ENCODE assay signal across 8 cellular contexts in genomic region chr4:89307185-89307445, GRCh38. TPM values are rescaled to one million over a fixed set of nuclear protein-coding genes. Genes with fewer than 3 reads are reported as not detected.
DNase-seq lines count a peak whose midpoint lies in the region; ATAC-seq and TF ChIP-seq lines count a peak whose summit lies in the region.

No MANE protein-coding gene starts in this region.

- H3K4me3 ChIP-seq in WERI-Rb-1 (ENCODE audit: low read depth, low read length) = peak overlapping the region; percentile 80
- peak overlapping the region; percentile 75 for H3K4me3 ChIP-seq in rectal smooth muscle tissue (ENCODE audit: low read length)

- DNase-seq in WERI-Rb-1 (no peak), glutamatergic neuron (no peak), NCI-H187 (lab: John Stamatoyannopoulos, UW) (no peak), NAMALWA (ENCODE audit: low spot score) (no peak), dedifferentiated amniotic fluid mesenchymal stem cell (ENCODE audit: extremely low spot score) (no peak)

- peaks cover 41% of the 10 kb centered on the region for H3K4me1 Mint-ChIP-seq in glutamatergic neuron (ENCODE audit: low read depth, unreplicated experiment)

- H3K9ac ChIP-seq in rectal smooth muscle tissue (ENCODE audit: low read length) = peak overlapping the region; percentile 76

- H3K27me3 ChIP-seq in WERI-Rb-1 (ENCODE audit: insufficient read depth, low read depth, severe bottlenecking) (no peaks in the 10 kb centered on the region), rectal smooth muscle tissue (ENCODE audit: control insufficient read depth, insufficient read depth, low read length) (no peaks in the 10 kb centered on the region)

- H3K4me3 Mint-ChIP-seq in glutamatergic neuron (ENCODE audit: unreplicated experiment) = peak overlapping the region; percentile 98

- peaks cover 8% of the 10 kb centered on the region for H3K36me3 ChIP-seq in WERI-Rb-1
- no peaks in the 10 kb centered on the region for H3K36me3 ChIP-seq in rectal smooth muscle tissue (ENCODE audit: control insufficient read depth, insufficient read depth, low read length)

- H3K9me3 Mint-ChIP-seq in glutamatergic neuron (ENCODE audit: unreplicated experiment) = peaks cover 25% of the 10 kb centered on the region

- peaks cover 5% of the 10 kb centered on the region for H3K36me3 Mint-ChIP-seq in glutamatergic neuron (ENCODE audit: unreplicated experiment)

- peak overlapping the region; percentile 94 for H3K27ac Mint-ChIP-seq in glutamatergic neuron (ENCODE audit: unreplicated experiment)

- no peaks in the 10 kb centered on the region for H3K4me1 ChIP-seq in rectal smooth muscle tissue (ENCODE audit: control insufficient read depth, insufficient read depth, low read length)

- H3K27me3 Mint-ChIP-seq in glutamatergic neuron (ENCODE audit: unreplicated experiment) = peaks cover 20% of the 10 kb centered on the region

- no peak for TF ChIP-seq CTCF in WERI-Rb-1 (IDR thresholded peaks at IDR 0.05; ENCODE audit: low read depth, low read length)
- no peak for TF ChIP-seq CTCF in glutamatergic neuron (IDR thresholded peaks at IDR 0.05; ENCODE audit: partially characterized antibody, unreplicated experiment)

- H3K9me3 ChIP-seq in WERI-Rb-1 (ENCODE audit: severe bottlenecking) = no peaks in the 10 kb centered on the region

- ATAC-seq in GM19324 (IDR thresholded peaks at IDR 0.05; ENCODE audit: low FRiP score, unreplicated experiment) (peak; percentile 10), GM21717 (IDR thresholded peaks at IDR 0.05; ENCODE audit: unreplicated experiment) (no peak)

- H3K27ac ChIP-seq in WERI-Rb-1 = peak overlapping the region; percentile 94
- no peak overlapping the region for H3K27ac ChIP-seq in rectal smooth muscle tissue (ENCODE audit: low read depth, low read length)

RNA-seq across cellular contexts. Expression of gene GPRIN3, which starts 0.5 kb away (rescaled TPM):
- total RNA-seq in glutamatergic neuron (ENCODE audit: unreplicated experiment) = 94.3 TPM
